9 cellular contexts compared by ENCODE assay signal in genomic region chr9:68593760-68594159, GRCh38. TPM values are rescaled to one million over a fixed set of nuclear protein-coding genes. Genes with fewer than 3 reads are reported as not detected.
"Had no signal": no experiment of that assay in that cellular context is flagged by ENCODE, and none has a peak within 500 bp of the region (broad histone marks: within the 10 kb centered on the region; RNA-seq: fewer than 3 reads in every experiment).

No MANE protein-coding gene starts in this region.

RNA-seq across cellular contexts. Expression of gene TMEM252, which starts 53.1 kb away (rescaled TPM):
- total RNA-seq: HepG2; HT1080; IMR-90; M059J; PC-9; Right ventricle myocardium superior; RPMI7951; SJSA1; T-helper 1 cell treated with Interleukin-12 subunit alpha and Interleukin-12 subunit beta and Interleukin-4 antibody, amounts not matched to agents 30 ng/mL and 1 ng/mL, for 36 hours had no signal
- polyA plus RNA-seq: HepG2, IMR-90 had no signal
